Comparison of ENCODE assay signal across 18 cellular contexts in the genomic region with DNA sequence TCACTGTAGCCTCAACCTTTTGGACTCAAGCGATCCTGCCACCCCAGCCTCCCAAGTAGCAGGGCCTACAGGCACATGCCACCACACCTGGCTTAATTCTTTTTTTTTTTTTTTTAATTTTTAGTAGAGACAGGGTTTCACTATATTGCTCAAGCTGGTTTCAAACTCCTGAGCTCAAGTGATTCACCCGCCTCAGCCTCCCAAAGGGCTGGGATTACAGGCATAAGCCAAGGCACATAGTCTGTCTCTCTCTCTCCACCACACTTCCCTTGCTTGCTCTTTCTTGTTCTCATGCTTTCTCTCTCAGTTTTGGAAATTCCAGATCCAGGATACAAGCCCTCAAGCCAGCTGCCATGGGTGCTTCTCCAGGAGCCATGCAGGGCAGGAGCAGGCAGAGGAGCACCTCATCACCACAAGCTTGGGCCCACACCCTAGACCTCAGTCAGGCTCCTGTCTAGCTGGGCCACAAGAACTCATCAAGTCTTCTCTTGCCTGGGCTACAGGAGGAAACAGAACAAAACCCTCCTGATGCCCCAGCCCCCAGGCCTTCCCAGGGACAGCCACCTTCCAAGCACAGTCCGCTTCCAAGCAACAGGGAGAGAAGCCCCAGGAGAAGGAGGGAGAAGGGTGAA.
"Had no signal": no experiment of that assay in that cellular context is flagged by ENCODE, and none has a peak within 500 bp of the region (broad histone marks: within the 10 kb centered on the region; RNA-seq: fewer than 3 reads in every experiment).

No MANE protein-coding gene starts in this region.

- H3K27me3 ChIP-seq: tibial nerve, uterus had no signal

- ATAC-seq: activated T-cell treated with anti-CD3 and anti-CD28 coated beads, Interleukin-2, amount 50 U/mL, for 4 hours; left lobe of liver; stimulated activated memory B cell treated with anti-CD40 and anti-IgM and Interleukin-4, amounts not matched to agents 10 μg/mL and 1 μg/mL and 100 μg/mL, for 72 hours had no signal

- H3K9me3 ChIP-seq: uterus had no signal

- H3K27me3 Mint-ChIP-seq: activated naive CD8-positive, alpha-beta T cell; naive B cell; stimulated activated memory B cell treated with anti-CD40 and anti-IgM and Interleukin-4, amounts not matched to agents 10 μg/mL and 1 μg/mL and 100 μg/mL, for 72 hours had no signal

- H3K36me3 Mint-ChIP-seq: activated naive CD8-positive, alpha-beta T cell; brain; naive B cell; stimulated activated memory B cell treated with anti-CD40 and anti-IgM and Interleukin-4, amounts not matched to agents 10 μg/mL and 1 μg/mL and 100 μg/mL, for 72 hours had no signal

- H3K4me1 ChIP-seq: tibial nerve, uterus had no signal

- DNase-seq: activated CD4-positive, alpha-beta T cell treated with anti-CD3 and anti-CD28 coated beads, Interleukin-2, amount 50 U/mL, for 4 hours; activated effector memory CD4-positive, alpha-beta T cell treated with anti-CD3 and anti-CD28 coated beads, Interleukin-2, amount 50 U/mL, for 16 hours; activated T-cell treated with anti-CD3 and anti-CD28 coated beads, Interleukin-2, amount 50 U/mL, for 4 hours; cerebellar nuclear complex; effector memory CD4-positive, alpha-beta T cell; islet precursor cell; naive B cell; T1000; uterus had no signal

- H3K36me3 ChIP-seq: tibial nerve, uterus had no signal

- H3K4me3 ChIP-seq: SK-N-MC, tibial nerve, uterus had no signal

- H3K4me1 Mint-ChIP-seq: brain had no signal

- H3K9me3 Mint-ChIP-seq: activated T-cell treated with anti-CD3 and anti-CD28 coated beads, Interleukin-2, amount 50 U/mL, for 4 hours had no signal

- H3K4me3 Mint-ChIP-seq: activated naive CD8-positive, alpha-beta T cell; activated T-cell treated with anti-CD3 and anti-CD28 coated beads, Interleukin-2, amount 50 U/mL, for 4 hours; brain; naive B cell; stimulated activated memory B cell treated with anti-CD40 and anti-IgM and Interleukin-4, amounts not matched to agents 10 μg/mL and 1 μg/mL and 100 μg/mL, for 72 hours had no signal

- H3K27ac Mint-ChIP-seq: activated naive CD8-positive, alpha-beta T cell; brain; naive B cell; stimulated activated memory B cell treated with anti-CD40 and anti-IgM and Interleukin-4, amounts not matched to agents 10 μg/mL and 1 μg/mL and 100 μg/mL, for 72 hours had no signal

- H3K27ac ChIP-seq: epithelial cell of prostate, parathyroid adenoma, SK-N-MC, tibial nerve, uterus, VCaP had no signal
